Comparison of ENCODE assay signal across 12 cellular contexts in the genomic region with DNA sequence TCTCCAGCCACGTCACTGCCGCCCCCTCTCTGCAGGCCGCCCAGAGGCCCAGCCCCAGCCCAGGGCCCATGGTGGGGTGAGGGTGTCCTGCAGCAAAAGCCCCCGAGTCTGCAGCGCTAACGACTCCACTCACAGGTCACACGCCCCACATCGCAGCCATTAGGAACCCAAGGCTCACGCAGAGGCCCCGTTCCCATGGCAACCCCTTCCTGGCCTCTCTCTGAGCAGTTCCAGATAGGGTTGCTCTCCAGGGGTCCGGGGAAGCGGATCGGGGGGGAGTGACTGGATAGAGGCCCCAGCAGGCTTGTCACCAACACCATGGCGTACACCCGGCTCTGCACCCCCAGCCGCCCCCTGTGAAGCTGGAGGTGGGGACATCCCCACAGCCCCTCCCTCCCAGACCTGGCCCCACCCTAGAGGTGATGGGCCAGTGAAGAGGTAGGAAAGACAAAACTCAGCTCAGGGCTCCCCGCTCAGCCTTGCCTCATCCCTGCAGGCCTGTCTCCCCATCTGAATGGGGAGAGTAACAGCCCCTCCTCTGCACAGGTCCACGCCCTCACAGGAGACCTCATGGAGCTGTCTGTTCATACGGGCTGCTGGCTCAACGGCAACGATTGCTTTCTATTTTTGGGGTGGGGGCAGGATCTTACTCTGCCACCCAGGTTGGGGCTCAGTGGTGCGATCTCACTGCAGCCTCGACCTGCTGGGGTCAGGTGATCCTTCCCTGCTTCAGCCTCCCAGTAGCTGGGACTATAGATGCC. TPM values are rescaled to one million over a fixed set of nuclear protein-coding genes. Genes with fewer than 3 reads are reported as not detected.
DNase-seq lines count a peak whose midpoint lies in the region; ATAC-seq and TF ChIP-seq lines count a peak whose summit lies in the region.
"Had no signal": no experiment of that assay in that cellular context is flagged by ENCODE, and none has a peak within 500 bp of the region (broad histone marks: within the 10 kb centered on the region; RNA-seq: fewer than 3 reads in every experiment).

No MANE protein-coding gene starts in this region.

- peaks cover 0 to 55% of the 10 kb centered on the region in 2 donors for H3K4me1 ChIP-seq in right atrium auricular region

- DNase-seq in left cardiac atrium (peak; percentile 52), right atrium auricular region (ENCODE audit: low spot score) (no peak), left kidney (ENCODE audit: low read depth, low spot score) (peak; percentile 97), type B pancreatic cell (ENCODE audit: extremely low spot score, unreplicated experiment) (no peak), COLO829 (ENCODE audit: low spot score) (no peak), NCI-H1694 (lab: John Stamatoyannopoulos, UW) (no peak)
- DNase-seq in activated CD4-positive, CD25-positive, alpha-beta regulatory T cell (lab: John Stamatoyannopoulos, UW): no peak
- DNase-seq: effector CD8-positive, alpha-beta T cell; left lung; NCI-H2029 treated with DMSO at 0.1 percent for 48 hours; stimulated activated naive CD4-positive, alpha-beta T cell treated with Interleukin-2 at 50 U/mL for 16 hours had no signal

- ATAC-seq in left cardiac atrium: peak; percentile 13 to 48
- ATAC-seq: left lung had no signal

- H3K9me3 ChIP-seq in right atrium auricular region: no peaks in the 10 kb centered on the region
- H3K9me3 ChIP-seq: left lung had no signal

- H3K4me3 ChIP-seq in right atrium auricular region: no peak overlapping the region
- H3K4me3 ChIP-seq: left lung had no signal

- TF ChIP-seq CTCF in right atrium auricular region (IDR thresholded peaks at IDR 0.05) (no peak), brain (conservative IDR thresholded peaks at IDR 0.05) (no peak), type B pancreatic cell (conservative IDR thresholded peaks at IDR 0.05) (no peak)

- H3K27me3 Mint-ChIP-seq in brain (no peaks in the 10 kb centered on the region), type B pancreatic cell (no peaks in the 10 kb centered on the region)

- H3K36me3 Mint-ChIP-seq in brain: peaks cover 57% of the 10 kb centered on the region
- H3K36me3 Mint-ChIP-seq in type B pancreatic cell: peaks cover 12% of the 10 kb centered on the region

- H3K27ac ChIP-seq in right atrium auricular region: no peak overlapping the region
- H3K27ac ChIP-seq: left lung had no signal

- H3K4me3 Mint-ChIP-seq in brain (peak overlapping the region; percentile 71 to 78 (median 78)), type B pancreatic cell (peak overlapping the region; percentile 69)

- no peaks in the 10 kb centered on the region for H3K27me3 ChIP-seq in right atrium auricular region
- H3K27me3 ChIP-seq: left lung had no signal

- H3K36me3 ChIP-seq in right atrium auricular region: peaks cover 19% of the 10 kb centered on the region

- H3K27ac Mint-ChIP-seq in brain: peak overlapping the region; percentile 72 to 97 (median 93)
- H3K27ac Mint-ChIP-seq in type B pancreatic cell: peak overlapping the region; percentile 55

- H3K9me3 Mint-ChIP-seq in brain: peaks cover 0 to 3% (median 0%) of the 10 kb centered on the region in 5 experiments
- no peaks in the 10 kb centered on the region for H3K9me3 Mint-ChIP-seq in type B pancreatic cell

- H3K4me1 Mint-ChIP-seq in brain (peaks cover 51% of the 10 kb centered on the region), type B pancreatic cell (ENCODE audit: unreplicated experiment) (peaks cover 17% of the 10 kb centered on the region)

- intact Hi-C loops in left cardiac atrium (cut with DNase I): no loop called here

RNA-seq across cellular contexts. Expression of a gene that starts 41.2 kb away (rescaled TPM):
- total RNA-seq in left cardiac atrium (10 to 100 TPM; 39.4 to 44.7 TPM), right atrium auricular region (10 to 100 TPM; 32.0 to 53.6 TPM), type B pancreatic cell (ENCODE audit: low replicate concordance) (135 and 169 TPM in 2 replicates)
- 36.8 TPM for polyA plus RNA-seq in brain (ENCODE audit: insufficient read depth, low read depth, low replicate concordance)

Comparison
In these comparisons a context has a peak if more than half of its experiments do, and no peak if none do; other contexts are left out.
1. DNase-seq: peak in left cardiac atrium (single experiment) and left kidney (single experiment); none in right atrium auricular region (single experiment), type B pancreatic cell (single experiment), COLO829 (single experiment), activated CD4-positive, CD25-positive, alpha-beta regulatory T cell (0 of 4) and NCI-H1694 (single experiment).